ENCODE assay signal across 8 cellular contexts in the genomic region with DNA sequence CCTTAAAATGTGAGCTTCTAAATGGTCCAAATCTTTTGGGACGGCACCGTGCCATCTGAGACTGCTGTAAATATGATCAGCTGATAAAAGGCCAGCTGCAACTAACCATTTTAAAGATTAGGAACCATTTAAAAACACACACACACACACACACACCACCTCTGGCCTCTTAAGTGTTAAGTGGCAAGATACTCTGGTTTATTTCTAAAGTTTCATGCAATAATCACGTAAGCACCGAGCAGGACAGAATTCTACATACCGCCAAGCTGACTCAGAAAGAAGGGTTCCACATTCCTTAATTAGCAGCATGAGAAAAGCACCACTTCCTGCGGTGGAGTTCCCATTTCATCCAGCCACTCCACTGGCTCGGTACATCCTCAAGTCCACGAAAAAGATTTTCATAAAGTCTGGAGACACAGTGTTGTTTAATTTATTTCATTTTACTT. TPM values are rescaled to one million over a fixed set of nuclear protein-coding genes. Genes with fewer than 3 reads are reported as not detected.
DNase-seq lines count a peak whose midpoint lies in the region; ATAC-seq, FAIRE-seq and TF ChIP-seq lines count a peak whose summit lies in the region.

No MANE protein-coding gene starts in this region.

- TF ChIP-seq EP300 in tibial nerve (IDR thresholded peaks at IDR 0.05): peak in 1 of 2 donors; percentile 69

- H3K9me3 ChIP-seq in tibial nerve: no peaks in the 10 kb centered on the region

- intact Hi-C loops in Right ventricle myocardium superior (cut with DNase I): no loop called here

- H3K27me3 ChIP-seq in tibial nerve: no peaks in the 10 kb centered on the region

- 40 to 42% methylated on average over 8 of the region's 8 CpGs for WGBS in tibial nerve, 2 donors

- peaks cover 0 to 28% (median 5%) of the 10 kb centered on the region in 4 donors for H3K4me1 ChIP-seq in tibial nerve

- H3K36me3 ChIP-seq in tibial nerve: no peaks in the 10 kb centered on the region

- no peak for TF ChIP-seq POLR2A in tibial nerve (IDR thresholded peaks at IDR 0.05)

- no peak overlapping the region for H3K4me3 ChIP-seq in skin epidermis
- H3K4me3 ChIP-seq in tibial nerve: no peak overlapping the region

- peak; percentile 41 for DNase-seq in SKM-1 (lab: John Stamatoyannopoulos, UW; ENCODE audit: unreplicated experiment)
- no peak for DNase-seq in Right ventricle myocardium superior
- DNase-seq in tibial nerve (ENCODE audit: low spot score in 2 of 2): no peak
- no peak for DNase-seq in NCI-H2227 treated with DMSO at 0.1 percent for 48 hours (lab: John Stamatoyannopoulos, UW)
- no peak for DNase-seq in activated CD4-positive, CD25-positive, alpha-beta regulatory T cell treated with anti-CD3 and anti-CD28 coated beads, Interleukin-2, amount 50 U/mL, for 72 hours

- ATAC-seq in HG02884 (IDR thresholded peaks at IDR 0.05; ENCODE audit: unreplicated experiment): peak; percentile 60
- peak; percentile 62 for ATAC-seq in Right ventricle myocardium superior (ENCODE audit: poor library complexity)

- peak; percentile 98 for FAIRE-seq in G401.6 (lab: Jason Lieb, UNC)

- H3K27ac ChIP-seq in skin epidermis (peak overlapping the region in 11 of 21 experiments; percentile 4 to 91 (median 36)), tibial nerve (peak overlapping the region in 1 of 4 donors; percentile 33)

- TF ChIP-seq CTCF in tibial nerve (IDR thresholded peaks at IDR 0.05): no peak

RNA-seq across cellular contexts. Expression of gene ZNF217, which starts 17.8 kb away (rescaled TPM):
- total RNA-seq in Right ventricle myocardium superior (7.0 TPM), tibial nerve (10 to 100 TPM; 21.4 to 24.3 (median 23.1) TPM)
